Comparison of ENCODE assay signal across 1 cellular context in genomic region chr16:1378804-1379053, GRCh38.
TF ChIP-seq lines count a peak whose summit lies in the region.

No MANE protein-coding gene starts in this region.

TF ChIP-seq in IMR-90, 13 proteins besides CTCF, POLR2A, EP300 and RAD21:
- no peak; the same call in 1 of the 2 replicates for TF ChIP-seq CEBPB (IDR thresholded peaks at IDR 0.05; ENCODE audit: low read depth, low read length)
- TF ChIP-seq SMC3 (IDR thresholded peaks at IDR 0.05; ENCODE audit: low read depth, low read length) = no peak
- TF ChIP-seq BHLHE40 (IDR thresholded peaks at IDR 0.05; ENCODE audit: low read depth, low read length) = no peak
- TF ChIP-seq ELK1 (IDR thresholded peaks at IDR 0.05; ENCODE audit: borderline replicate concordance, low read depth, low read length) = no peak
- TF ChIP-seq MAZ (IDR thresholded peaks at IDR 0.05; ENCODE audit: borderline replicate concordance, low read depth, low read length) = no peak
- no peak for TF ChIP-seq CHD1 (IDR thresholded peaks at IDR 0.05; ENCODE audit: low read depth, low read length)
- no peak for TF ChIP-seq MXI1 (IDR thresholded peaks at IDR 0.05; ENCODE audit: borderline replicate concordance, low read depth, low read length)
- no peak for TF ChIP-seq RFX5 (IDR thresholded peaks at IDR 0.05; ENCODE audit: low read depth, low read length)
- no peak for TF ChIP-seq RCOR1 (IDR thresholded peaks at IDR 0.05; ENCODE audit: insufficient replicate concordance, low read length)
- no peak for TF ChIP-seq NFE2L2 (IDR thresholded peaks at IDR 0.05; ENCODE audit: low read depth, low read length)
- no peak for TF ChIP-seq USF2 (IDR thresholded peaks at IDR 0.05; ENCODE audit: low read depth, low read length)
- TF ChIP-seq MAFK (IDR thresholded peaks at IDR 0.05; ENCODE audit: low read depth, low read length) = no peak
